Comparison of ENCODE assay signal across 8 cellular contexts in genomic region chr9:31443630-31444457, GRCh38.
A peak's percentile ranks its signal among the peaks of the same experiment; 100 is the strongest.
DNase-seq lines count a peak whose midpoint lies in the region; ATAC-seq and TF ChIP-seq lines count a peak whose summit lies in the region.
"Not testable (repeated sequence)": the region's sequence is repeated elsewhere in the genome, so short reads cannot be mapped to it uniquely, and the experiment has no call there.

No MANE protein-coding gene starts in this region.

- not testable (repeated sequence) for H3K27me3 Mint-ChIP-seq in H9 (ENCODE audit: low read depth); memory B cell; type B pancreatic cell

- not testable (repeated sequence) for H3K18ac ChIP-seq in H9 (ENCODE audit: insufficient read length, low read depth, low read length)

- WGBS in H9 (ENCODE audit: extremely low coverage, insufficient read length, low lambda C conversion rate): no CpG with 5 or more reads among the region's 7 CpGs

- peak; percentile 73 for ATAC-seq in GM18867 (IDR thresholded peaks at IDR 0.05; ENCODE audit: unreplicated experiment)
- peak; percentile 65 for ATAC-seq in GM19467 (IDR thresholded peaks at IDR 0.05; ENCODE audit: unreplicated experiment)
- peak; percentile 59 for ATAC-seq in HG03025 (IDR thresholded peaks at IDR 0.05; ENCODE audit: low FRiP score, unreplicated experiment)
- ATAC-seq in HG03442 (IDR thresholded peaks at IDR 0.05; ENCODE audit: unreplicated experiment): peak; percentile 54
- not testable (repeated sequence) for ATAC-seq in memory B cell (ENCODE audit: low read depth)

- not testable (repeated sequence) for H3K9me3 ChIP-seq in H9 (ENCODE audit: control insufficient read depth, low read depth, low read length)

- not testable (repeated sequence) for H3K79me2 ChIP-seq in H9 (ENCODE audit: insufficient read depth, low read length)

- H4K91ac ChIP-seq in H9 (ENCODE audit: insufficient read length, low read depth, low read length): not testable (repeated sequence)

- not testable (repeated sequence) for TF ChIP-seq CTCF in H9 (conservative IDR thresholded peaks at IDR 0.05); type B pancreatic cell (conservative IDR thresholded peaks at IDR 0.05)

- H3K4me1 ChIP-seq in H9 (ENCODE audit: insufficient read depth, low read length): not testable (repeated sequence)

- not testable (repeated sequence) for H4K5ac ChIP-seq in H9 (ENCODE audit: insufficient read length, low read depth, low read length)

- not testable (repeated sequence) for H2BK5ac ChIP-seq in H9 (ENCODE audit: insufficient read length, low read length)

- not testable (repeated sequence) for H4K20me1 ChIP-seq in H9 (ENCODE audit: control insufficient read depth, insufficient read depth, insufficient read length)

- H3K9me3 Mint-ChIP-seq in H9, memory B cell, type B pancreatic cell: not testable (repeated sequence)

- in situ Hi-C loops in SK-MEL-5 (cut with HindIII; ENCODE audit: low pct_unique_long_range_greater_than_20kb, low sequenced_read_pairs): not testable (repeated sequence)

- H3K27me3 ChIP-seq in H9 (ENCODE audit: insufficient read depth, low read length): not testable (repeated sequence)

- H3K14ac ChIP-seq in H9 (ENCODE audit: insufficient read depth, low read length): not testable (repeated sequence)

- H3K4me3 Mint-ChIP-seq in H9, memory B cell, type B pancreatic cell: not testable (repeated sequence)

- H3K79me1 ChIP-seq in H9 (ENCODE audit: insufficient read depth, low read depth, low read length, poor library complexity, severe bottlenecking): not testable (repeated sequence)

- H3K4me1 Mint-ChIP-seq in H9: peaks cover 14 to 23% of the 10 kb centered on the region in 2 experiments
- peaks cover 11% of the 10 kb centered on the region for H3K4me1 Mint-ChIP-seq in memory B cell
- H3K4me1 Mint-ChIP-seq in type B pancreatic cell (ENCODE audit: unreplicated experiment): not testable (repeated sequence)

- DNase-seq in H9; memory B cell (ENCODE audit: low spot score in 2 of 2); type B pancreatic cell (ENCODE audit: extremely low spot score, unreplicated experiment): not testable (repeated sequence)
- DNase-seq in SK-MEL-5 (ENCODE audit: low read depth, low spot score): peak; percentile 3

- not testable (repeated sequence) for H3K27ac ChIP-seq in H9 (ENCODE audit: insufficient read length, low read depth, low read length)

- not testable (repeated sequence) for H3T11ph ChIP-seq in H9 (ENCODE audit: low read length)

- not testable (repeated sequence) for H2BK15ac ChIP-seq in H9 (ENCODE audit: low read depth, low read length)

- not testable (repeated sequence) for H3K23me2 ChIP-seq in H9 (ENCODE audit: insufficient read length, low read depth, low read length, poor library complexity, severe bottlenecking)

- H2BK20ac ChIP-seq in H9 (ENCODE audit: low read depth, low read length, poor library complexity, severe bottlenecking): not testable (repeated sequence)

- H3K4ac ChIP-seq in H9 (ENCODE audit: low read depth, low read length): not testable (repeated sequence)

- H2BK12ac ChIP-seq in H9 (ENCODE audit: insufficient read length, low read depth, low read length): not testable (repeated sequence)

- not testable (repeated sequence) for H4K8ac ChIP-seq in H9 (replicated peaks; ENCODE audit: insufficient read length, low read depth, low read length)

- H2AFZ ChIP-seq in H9 (ENCODE audit: low read length): peak overlapping the region; percentile 40

- H3K36me3 Mint-ChIP-seq in H9 (ENCODE audit: insufficient read depth in 1 of 3, low read depth in 3 of 3); memory B cell; type B pancreatic cell: not testable (repeated sequence)

- H3K9ac ChIP-seq in H9 (ENCODE audit: extremely low read depth, insufficient read length, low read length): not testable (repeated sequence)

- not testable (repeated sequence) for H3K23ac ChIP-seq in H9 (ENCODE audit: insufficient read length, low read depth, low read length)

- H3K27ac Mint-ChIP-seq in H9: peak overlapping the region in 1 of 3 experiments; percentile 91; a peak in 2 of 7 replicates
- H3K27ac Mint-ChIP-seq in memory B cell: peak overlapping the region; percentile 38
- peak overlapping the region; percentile 45 for H3K27ac Mint-ChIP-seq in type B pancreatic cell

- not testable (repeated sequence) for H3K56ac ChIP-seq in H9 (ENCODE audit: insufficient read length, low read depth, low read length)

- H3K4me2 ChIP-seq in H9 (ENCODE audit: insufficient read depth, insufficient read length, low read length): not testable (repeated sequence)

- H2BK120ac ChIP-seq in H9 (ENCODE audit: low read depth, low read length, poor library complexity, severe bottlenecking): not testable (repeated sequence)

- H2AK5ac ChIP-seq in H9 (ENCODE audit: insufficient read length, low read length): not testable (repeated sequence)
